In the genomic region with DNA sequence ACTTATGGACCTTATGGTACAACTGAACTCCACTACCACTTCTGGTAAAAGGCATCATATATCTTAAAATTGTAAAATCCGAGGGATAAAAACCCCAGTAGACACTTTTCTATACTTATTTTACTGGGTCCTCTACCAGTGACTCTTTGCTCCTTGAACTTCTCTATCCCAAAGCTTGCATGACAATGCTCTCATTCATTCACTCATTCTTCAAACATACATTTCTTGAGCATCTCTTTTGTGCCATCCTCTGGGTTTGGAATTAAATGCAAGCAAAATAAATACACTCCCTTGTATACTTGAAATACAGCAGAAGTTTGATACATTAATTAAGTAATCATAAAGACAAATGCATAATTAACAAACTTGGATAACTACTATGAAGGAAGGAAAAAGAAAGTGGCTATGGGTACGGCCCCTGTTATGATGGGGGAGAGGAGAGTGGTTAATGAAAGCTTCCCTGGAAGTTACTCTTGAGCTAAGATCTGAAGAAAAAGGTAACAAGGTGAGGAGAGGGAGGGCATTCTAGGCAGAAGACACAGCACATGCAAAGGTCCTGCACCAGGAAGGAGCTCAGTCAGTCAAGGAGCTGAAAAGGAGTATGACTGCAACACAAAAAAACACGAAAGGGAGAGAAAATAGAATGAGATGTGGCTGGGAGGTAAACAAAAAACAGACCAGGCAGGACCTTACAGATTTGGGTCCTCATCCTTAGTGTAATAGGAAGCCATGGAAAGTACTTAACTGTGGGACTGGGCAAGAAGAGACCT, we compare ENCODE assay signal across 19 cellular contexts. TPM values are rescaled to one million over a fixed set of nuclear protein-coding genes. Genes with fewer than 3 reads are reported as not detected.
DNase-seq lines count a peak whose midpoint lies in the region; ATAC-seq and FAIRE-seq lines count a peak whose summit lies in the region.
"Had no signal": no experiment of that assay in that cellular context is flagged by ENCODE, and none has a peak within 500 bp of the region (broad histone marks: within the 10 kb centered on the region; RNA-seq: fewer than 3 reads in every experiment).

No MANE protein-coding gene starts in this region.

- POLR2A ChIA-PET in activated CD4-positive, alpha-beta memory T cell treated with anti-CD3 and anti-CD28 coated beads for 36 hours (lab: Charles Lee), result interaction anchor here (0.7 to 5.4 kb wide), 5 partner anchors 19 to 33 kb away, joined by 3 to 75 read pairs (median 3); a partner anchor contains a TSS

- CTCF ChIA-PET in activated CD4-positive, alpha-beta memory T cell treated with anti-CD3 and anti-CD28 coated beads for 36 hours (lab: Charles Lee), result interaction anchor here (0.8 to 1.3 kb wide), 3 partner anchors 20 to 42 kb away, joined by 3 to 6 read pairs (median 3); a partner anchor contains a TSS

- H3K4me3 Mint-ChIP-seq in stimulated activated naive CD8-positive, alpha-beta T cell treated with anti-CD3 and anti-CD28 coated beads, Interleukin-15, Interleukin-2, amounts not matched to agents 100 ng/mL and 50 ng/mL, for 24 hours, result no peak overlapping the region
- H3K4me3 Mint-ChIP-seq in activated CD4-positive, alpha-beta memory T cell treated with anti-CD3 and anti-CD28 coated beads for 36 hours, result no peak overlapping the region
- H3K4me3 Mint-ChIP-seq in dendritic cell treated with granulocyte-macrophage colony-stimulating factor and Interleukin-4, amounts not matched to agents 40 ng/mL and 50 ng/mL, for 4 days, result no peak overlapping the region
- H3K4me3 Mint-ChIP-seq: activated B cell treated with CpG ODN at 0.5 μM for 24 hours, brain, neural crest cell had no signal

- H3K9me3 Mint-ChIP-seq in stimulated activated naive CD8-positive, alpha-beta T cell treated with anti-CD3 and anti-CD28 coated beads, Interleukin-15, Interleukin-2, amounts not matched to agents 100 ng/mL and 50 ng/mL, for 24 hours, result no peaks in the 10 kb centered on the region
- H3K9me3 Mint-ChIP-seq in activated CD4-positive, alpha-beta memory T cell treated with anti-CD3 and anti-CD28 coated beads for 36 hours, result no peaks in the 10 kb centered on the region
- no peaks in the 10 kb centered on the region for H3K9me3 Mint-ChIP-seq in dendritic cell treated with granulocyte-macrophage colony-stimulating factor and Interleukin-4, amounts not matched to agents 40 ng/mL and 50 ng/mL, for 4 days
- H3K9me3 Mint-ChIP-seq: activated B cell treated with CpG ODN at 0.5 μM for 24 hours, neural crest cell had no signal

- peaks cover 96% of the 10 kb centered on the region for H3K4me1 Mint-ChIP-seq in stimulated activated naive CD8-positive, alpha-beta T cell treated with anti-CD3 and anti-CD28 coated beads, Interleukin-15, Interleukin-2, amounts not matched to agents 100 ng/mL and 50 ng/mL, for 24 hours (ENCODE audit: low read depth)
- peaks cover 81% of the 10 kb centered on the region for H3K4me1 Mint-ChIP-seq in activated CD4-positive, alpha-beta memory T cell treated with anti-CD3 and anti-CD28 coated beads for 36 hours (ENCODE audit: low read depth)
- peaks cover 69% of the 10 kb centered on the region for H3K4me1 Mint-ChIP-seq in dendritic cell treated with granulocyte-macrophage colony-stimulating factor and Interleukin-4, amounts not matched to agents 40 ng/mL and 50 ng/mL, for 4 days (ENCODE audit: low read depth)
- H3K4me1 Mint-ChIP-seq: brain, neural crest cell had no signal

- ATAC-seq in stimulated activated naive CD8-positive, alpha-beta T cell treated with anti-CD3 and anti-CD28 coated beads, Interleukin-15, Interleukin-2, amounts not matched to agents 100 U/mL and 50 U/mL, for 24 hours, result no peak
- ATAC-seq in GM18861 (IDR thresholded peaks at IDR 0.05; ENCODE audit: unreplicated experiment), result no peak
- ATAC-seq: heart left ventricle had no signal

- H3K36me3 Mint-ChIP-seq in stimulated activated naive CD8-positive, alpha-beta T cell treated with anti-CD3 and anti-CD28 coated beads, Interleukin-15, Interleukin-2, amounts not matched to agents 100 ng/mL and 50 ng/mL, for 24 hours (ENCODE audit: low read depth), result peaks cover 51% of the 10 kb centered on the region
- peaks cover 46% of the 10 kb centered on the region for H3K36me3 Mint-ChIP-seq in activated CD4-positive, alpha-beta memory T cell treated with anti-CD3 and anti-CD28 coated beads for 36 hours
- no peaks in the 10 kb centered on the region for H3K36me3 Mint-ChIP-seq in dendritic cell treated with granulocyte-macrophage colony-stimulating factor and Interleukin-4, amounts not matched to agents 40 ng/mL and 50 ng/mL, for 4 days (ENCODE audit: low read depth)
- H3K36me3 Mint-ChIP-seq: brain had no signal

- no peak for FAIRE-seq in GM19239 (lab: Jason Lieb, UNC)
- FAIRE-seq: colon had no signal

- intact Hi-C loops in activated CD4-positive, alpha-beta memory T cell treated with anti-CD3 and anti-CD28 coated beads for 36 hours (cut with micrococcal nuclease), result loop anchor here (5.0 to 10.0 kb wide), 4 partner anchors 98 to 628 kb away; a partner anchor contains a TSS
- intact Hi-C loops in dendritic cell treated with granulocyte-macrophage colony-stimulating factor and Interleukin-4, amounts not matched to agents 40 ng/mL and 50 ng/mL, for 4 days (cut with micrococcal nuclease), result no loop called here

- no peaks in the 10 kb centered on the region for H3K27me3 Mint-ChIP-seq in stimulated activated naive CD8-positive, alpha-beta T cell treated with anti-CD3 and anti-CD28 coated beads, Interleukin-15, Interleukin-2, amounts not matched to agents 100 ng/mL and 50 ng/mL, for 24 hours
- H3K27me3 Mint-ChIP-seq in activated CD4-positive, alpha-beta memory T cell treated with anti-CD3 and anti-CD28 coated beads for 36 hours, result no peaks in the 10 kb centered on the region
- H3K27me3 Mint-ChIP-seq in dendritic cell treated with granulocyte-macrophage colony-stimulating factor and Interleukin-4, amounts not matched to agents 40 ng/mL and 50 ng/mL, for 4 days, result no peaks in the 10 kb centered on the region

- no peak for DNase-seq in stimulated activated naive CD8-positive, alpha-beta T cell treated with anti-CD3 and anti-CD28 coated beads, Interleukin-15, Interleukin-2, amounts not matched to agents 100 U/mL and 50 U/mL, for 24 hours
- DNase-seq in activated CD4-positive, alpha-beta memory T cell treated with anti-CD3 and anti-CD28 coated beads for 36 hours, result no peak
- DNase-seq in 8988T, result no peak
- no peak for DNase-seq in GM19239 (ENCODE audit: insufficient read length, low spot score)
- DNase-seq: activated B cell treated with CpG ODN at 0.5 μM for 24 hours; heart left ventricle; NCI-H1105; NCI-H510A; stimulated activated CD4-positive, alpha-beta T cell treated with anti-CD3 and anti-CD28 coated beads, Interleukin-2, amount 100 ng/mL, for 24 hours; T1000; trophoblast cell had no signal

- peak overlapping the region; percentile 99 for H3K27ac Mint-ChIP-seq in stimulated activated naive CD8-positive, alpha-beta T cell treated with anti-CD3 and anti-CD28 coated beads, Interleukin-15, Interleukin-2, amounts not matched to agents 100 ng/mL and 50 ng/mL, for 24 hours
- peak overlapping the region; percentile 96 for H3K27ac Mint-ChIP-seq in activated CD4-positive, alpha-beta memory T cell treated with anti-CD3 and anti-CD28 coated beads for 36 hours
- H3K27ac Mint-ChIP-seq in dendritic cell treated with granulocyte-macrophage colony-stimulating factor and Interleukin-4, amounts not matched to agents 40 ng/mL and 50 ng/mL, for 4 days, result peak overlapping the region; percentile 38
- H3K27ac Mint-ChIP-seq: activated B cell treated with CpG ODN at 0.5 μM for 24 hours, brain, progenitor cell of endocrine pancreas had no signal

RNA-seq across cellular contexts. Expression of a gene that starts 8.0 kb away (rescaled TPM):
- total RNA-seq in activated CD4-positive, alpha-beta memory T cell treated with anti-CD3 and anti-CD28 coated beads for 36 hours, result 10 to 100 TPM; 47.3 to 49.0 TPM
- total RNA-seq: LHCN-M2 had no signal

RNA-seq across cellular contexts. Expression of a gene that starts 19.4 kb away (rescaled TPM):
- total RNA-seq in activated CD4-positive, alpha-beta memory T cell treated with anti-CD3 and anti-CD28 coated beads for 36 hours, result 100 to 1,000 TPM; 155 to 163 TPM
- total RNA-seq: LHCN-M2, neural crest cell had no signal

RNA-seq across cellular contexts. Expression of a gene that starts 19.9 kb away (rescaled TPM):
- 10 to 100 TPM; 15.8 to 17.8 TPM for total RNA-seq in activated CD4-positive, alpha-beta memory T cell treated with anti-CD3 and anti-CD28 coated beads for 36 hours
- total RNA-seq: activated B cell treated with CpG ODN at 0.5 μM for 24 hours, LHCN-M2, neural crest cell had no signal

Comparison
In these comparisons a context has a peak if more than half of its experiments do, and no peak if none do; other contexts are left out.
1. H3K27ac Mint-ChIP-seq: peak in every context shown above with its lines; median percentile 99 in stimulated activated naive CD8-positive, alpha-beta T cell treated with anti-CD3 and anti-CD28 coated beads, Interleukin-15, Interleukin-2, amounts not matched to agents 100 ng/mL and 50 ng/mL, for 24 hours; 96 in activated CD4-positive, alpha-beta memory T cell treated with anti-CD3 and anti-CD28 coated beads for 36 hours; 38 in dendritic cell treated with granulocyte-macrophage colony-stimulating factor and Interleukin-4, amounts not matched to agents 40 ng/mL and 50 ng/mL, for 4 days.